25 cellular contexts compared by ENCODE assay signal in the genomic region with DNA sequence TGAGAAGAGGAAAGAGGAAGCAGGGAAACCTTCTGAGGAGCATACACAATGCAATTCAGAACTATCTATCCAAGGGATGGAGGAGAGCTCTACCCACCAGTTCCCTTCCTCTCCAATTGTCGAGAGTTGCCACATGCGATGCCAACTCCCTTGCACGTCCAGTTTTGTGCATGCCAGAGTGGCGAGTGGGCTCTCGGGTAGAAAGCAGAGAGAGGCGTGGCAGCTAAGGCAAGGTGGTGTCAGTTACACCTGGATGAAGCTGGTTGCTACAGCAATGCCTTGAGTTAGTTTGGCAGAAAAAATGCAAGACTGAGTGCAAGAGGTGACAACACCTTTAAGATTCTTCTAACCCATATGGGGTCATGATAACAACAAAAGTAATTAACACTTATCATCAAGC.
"Had no signal": no experiment of that assay in that cellular context is flagged by ENCODE, and none has a peak within 500 bp of the region (broad histone marks: within the 10 kb centered on the region; RNA-seq: fewer than 3 reads in every experiment).

No MANE protein-coding gene starts in this region.

- H2AFZ ChIP-seq: parathyroid adenoma had no signal

- ATAC-seq: left cardiac atrium; naive thymus-derived CD8-positive, alpha-beta T cell; psoas muscle; stimulated activated naive B cell treated with anti-CD40 and anti-IgM and Interleukin-4, amounts not matched to agents 10 μg/mL and 1 μg/mL and 100 μg/mL, for 72 hours had no signal

- H3K36me3 ChIP-seq: adrenal gland, esophagus muscularis mucosa, transverse colon had no signal

- H3K4me1 ChIP-seq: adrenal gland, esophagus muscularis mucosa, psoas muscle, transverse colon had no signal

- H3K4me2 ChIP-seq: smooth muscle cell had no signal

- H3K79me2 ChIP-seq: parathyroid adenoma had no signal

- H3K9ac ChIP-seq: parathyroid adenoma had no signal

- FAIRE-seq: endothelial cell of umbilical vein, frontal cortex, islet of Langerhans, urothelium cell line had no signal

- H3K27ac ChIP-seq: adrenal gland, esophagus muscularis mucosa, parathyroid adenoma, psoas muscle, transverse colon had no signal

- H3K27me3 ChIP-seq: adrenal gland, esophagus muscularis mucosa, transverse colon had no signal

- DNase-seq: activated CD4-positive, alpha-beta memory T cell treated with anti-CD3 and anti-CD28 coated beads for 36 hours; activated CD4-positive, alpha-beta T cell treated with anti-CD3 and anti-CD28 coated beads for 48 hours; activated CD8-positive, alpha-beta memory T cell treated with anti-CD3 and anti-CD28 coated beads, Interleukin-2, amount 50 U/mL, for 4 hours; activated effector memory CD4-positive, alpha-beta T cell treated with anti-CD3 and anti-CD28 coated beads, Interleukin-2, amount 50 U/mL, for 16 hours; activated naive CD4-positive, alpha-beta T cell treated with anti-CD3 and anti-CD28 coated beads for 36 hours; activated naive CD8-positive, alpha-beta T cell treated with anti-CD3 and anti-CD28 coated beads for 36 hours; activated T-cell treated with anti-CD3 and anti-CD28 coated beads, Interleukin-2, amount 50 U/mL, for 1 hour; adrenal gland; aorta; caudate nucleus; cortex of kidney; left cardiac atrium; naive thymus-derived CD8-positive, alpha-beta T cell; nucleus accumbens; psoas muscle; stimulated activated CD4-positive, alpha-beta T cell treated with anti-CD3 and anti-CD28 coated beads, Interleukin-1b, Interleukin-23, amount 100 ng/mL, for 48 hours; stimulated activated naive B cell treated with anti-CD40 and anti-IgM and Interleukin-4, amounts not matched to agents 10 μg/mL and 1 μg/mL and 100 μg/mL, for 72 hours; transverse colon had no signal

- H3K4me3 ChIP-seq: adrenal gland, esophagus muscularis mucosa, psoas muscle, smooth muscle cell, transverse colon had no signal

- H3K9me3 ChIP-seq: adrenal gland, esophagus muscularis mucosa, psoas muscle, transverse colon had no signal
